18 cellular contexts compared by ENCODE assay signal in genomic region chr5:113237893-113238292, GRCh38.
DNase-seq lines count a peak whose midpoint lies in the region; ATAC-seq, FAIRE-seq and TF ChIP-seq lines count a peak whose summit lies in the region.
"Had no signal": no experiment of that assay in that cellular context is flagged by ENCODE, and none has a peak within 500 bp of the region (broad histone marks: within the 10 kb centered on the region; RNA-seq: fewer than 3 reads in every experiment).

No MANE protein-coding gene starts in this region.

- H3K36me3 ChIP-seq in HEK293 (ENCODE audit: control insufficient read depth in 2 of 2, insufficient read depth in 1 of 2, low read length in 2 of 2) (no peaks in the 10 kb centered on the region), astrocyte (ENCODE audit: insufficient read depth, low read length) (no peaks in the 10 kb centered on the region), parathyroid adenoma (ENCODE audit: control insufficient read depth, insufficient read depth, low read length) (no peaks in the 10 kb centered on the region)

- H3K27ac ChIP-seq in HEK293 (ENCODE audit: extremely low read depth, low read depth, low read length) (no peak overlapping the region), astrocyte (ENCODE audit: low read depth, low read length) (no peak overlapping the region), parathyroid adenoma (peak overlapping the region; percentile 24)

- peaks cover 13% of the 10 kb centered on the region for H4K20me1 ChIP-seq in astrocyte (ENCODE audit: insufficient read depth, low read length)

- H3K27me3 ChIP-seq in astrocyte (ENCODE audit: insufficient read depth, low read length) (no peaks in the 10 kb centered on the region), parathyroid adenoma (ENCODE audit: control insufficient read depth, insufficient read depth, low read length) (no peaks in the 10 kb centered on the region)

- H3K9me3 ChIP-seq in HEK293 (ENCODE audit: control insufficient read depth, insufficient read depth, low read depth, low read length) (no peaks in the 10 kb centered on the region), astrocyte (ENCODE audit: insufficient read depth, low read depth, low read length) (no peaks in the 10 kb centered on the region), parathyroid adenoma (ENCODE audit: control insufficient read depth, low read length) (no peaks in the 10 kb centered on the region)

- H3K9me3 Mint-ChIP-seq in astrocyte (ENCODE audit: unreplicated experiment), result peaks cover 3% of the 10 kb centered on the region
- no peaks in the 10 kb centered on the region for H3K9me3 Mint-ChIP-seq in natural killer cell treated with Interleukin-12 subunit alpha and Interleukin-12 subunit beta and Interleukin-15 and Interleukin-18, amount 100 ng/mL, for 72 hours
- H3K9me3 Mint-ChIP-seq: T-helper 1 cell treated with Interleukin-12 subunit alpha and Interleukin-12 subunit beta and Interleukin-4 antibody, amounts not matched to agents 30 μg/mL and 1 μg/mL, for 36 hours had no signal

- peak; percentile 83 for DNase-seq in SK-N-DZ (ENCODE audit: low spot score)
- no peak for DNase-seq in astrocyte (ENCODE audit: low read depth)
- DNase-seq in NCI-H2171 (lab: John Stamatoyannopoulos, UW), result no peak
- DNase-seq in natural killer cell treated with Interleukin-12 subunit alpha and Interleukin-12 subunit beta and Interleukin-15 and Interleukin-18, amount 100 ng/mL, for 72 hours (ENCODE audit: low spot score), result no peak
- DNase-seq: AML-193, GF-D8, KG1, NCI-H1105 treated with DMSO at 0.1 percent for 48 hours, NCI-H1694 treated with DMSO at 0.1 percent for 48 hours, NCI-H446, NCI-H526 treated with DMSO at 0.1 percent for 48 hours, OCI-M1, SHP77 had no signal

- CTCF ChIA-PET in HEK293 (lab: Yijun Ruan, JAX), result no interaction called here

- H3K36me3 Mint-ChIP-seq in astrocyte (ENCODE audit: low read depth, unreplicated experiment), result peaks cover 3% of the 10 kb centered on the region
- H3K36me3 Mint-ChIP-seq in natural killer cell treated with Interleukin-12 subunit alpha and Interleukin-12 subunit beta and Interleukin-15 and Interleukin-18, amount 100 ng/mL, for 72 hours, result no peaks in the 10 kb centered on the region

- H3K9ac ChIP-seq in astrocyte (ENCODE audit: low read length) (no peak overlapping the region), parathyroid adenoma (no peak overlapping the region)

- peak; percentile 23 for FAIRE-seq in astrocyte (lab: Jason Lieb, UNC)
- FAIRE-seq: H1 had no signal

- POLR2A ChIA-PET in HEK293 (lab: Yijun Ruan, JAX), result no interaction called here

- H3K27ac Mint-ChIP-seq in astrocyte (ENCODE audit: unreplicated experiment), result no peak overlapping the region
- H3K27ac Mint-ChIP-seq in natural killer cell treated with Interleukin-12 subunit alpha and Interleukin-12 subunit beta and Interleukin-15 and Interleukin-18, amount 100 ng/mL, for 72 hours, result no peak overlapping the region
- H3K27ac Mint-ChIP-seq: T-helper 1 cell treated with Interleukin-12 subunit alpha and Interleukin-12 subunit beta and Interleukin-4 antibody, amounts not matched to agents 30 μg/mL and 1 μg/mL, for 36 hours had no signal

- H3K4me3 ChIP-seq in HEK293 (ENCODE audit: low read depth, low read length), result no peak overlapping the region
- H3K4me3 ChIP-seq in astrocyte (ENCODE audit: insufficient read depth, low read depth, low read length), result no peak overlapping the region
- H3K4me3 ChIP-seq in parathyroid adenoma (ENCODE audit: low read depth, low read length), result peak overlapping the region; percentile 34

- H3K4me1 Mint-ChIP-seq in astrocyte (ENCODE audit: low read depth, unreplicated experiment), result peaks cover 28% of the 10 kb centered on the region
- no peaks in the 10 kb centered on the region for H3K4me1 Mint-ChIP-seq in natural killer cell treated with Interleukin-12 subunit alpha and Interleukin-12 subunit beta and Interleukin-15 and Interleukin-18, amount 100 ng/mL, for 72 hours (ENCODE audit: low read depth in 2 of 2)

- TF ChIP-seq CTCF in HEK293 (tag by site-specific recombination; IDR thresholded peaks at IDR 0.05) (no peak), astrocyte (IDR thresholded peaks at IDR 0.05; ENCODE audit: insufficient read depth, low read depth, low read length) (no peak), parathyroid adenoma (IDR thresholded peaks at IDR 0.05) (no peak)

- no peak overlapping the region for H2AFZ ChIP-seq in astrocyte (ENCODE audit: low read depth, low read length)
- no peak overlapping the region for H2AFZ ChIP-seq in parathyroid adenoma

- H3K79me2 ChIP-seq in astrocyte (ENCODE audit: insufficient read depth, low read length), result peaks cover 10% of the 10 kb centered on the region
- peaks cover 80% of the 10 kb centered on the region for H3K79me2 ChIP-seq in parathyroid adenoma

- H3K4me1 ChIP-seq in HEK293 (ENCODE audit: control insufficient read depth, insufficient read depth, low read length) (peaks cover 46% of the 10 kb centered on the region), astrocyte (ENCODE audit: insufficient read depth, low read length) (peaks cover 2% of the 10 kb centered on the region), parathyroid adenoma (peaks cover 52% of the 10 kb centered on the region)

- ATAC-seq in GM18873 (IDR thresholded peaks at IDR 0.05; ENCODE audit: low FRiP score, unreplicated experiment), result no peak
- ATAC-seq in natural killer cell treated with Interleukin-12 subunit alpha and Interleukin-12 subunit beta and Interleukin-15 and Interleukin-18, amount 100 ng/mL, for 72 hours, result no peak

- H3K27me3 Mint-ChIP-seq in astrocyte (ENCODE audit: low read depth, unreplicated experiment), result no peaks in the 10 kb centered on the region
- peaks cover 19 to 28% of the 10 kb centered on the region in 2 donors for H3K27me3 Mint-ChIP-seq in natural killer cell treated with Interleukin-12 subunit alpha and Interleukin-12 subunit beta and Interleukin-15 and Interleukin-18, amount 100 ng/mL, for 72 hours

- H3K4me3 Mint-ChIP-seq in astrocyte (ENCODE audit: unreplicated experiment), result no peak overlapping the region
- H3K4me3 Mint-ChIP-seq in natural killer cell treated with Interleukin-12 subunit alpha and Interleukin-12 subunit beta and Interleukin-15 and Interleukin-18, amount 100 ng/mL, for 72 hours, result no peak overlapping the region
- H3K4me3 Mint-ChIP-seq: T-helper 1 cell treated with Interleukin-12 subunit alpha and Interleukin-12 subunit beta and Interleukin-4 antibody, amounts not matched to agents 30 μg/mL and 1 μg/mL, for 36 hours had no signal

- no peak overlapping the region for H3K4me2 ChIP-seq in astrocyte (ENCODE audit: low read length)
- peak overlapping the region; percentile 42 for H3K4me2 ChIP-seq in parathyroid adenoma (ENCODE audit: low read length)

TF ChIP-seq in HEK293, 187 proteins besides CTCF, POLR2A, EP300 and RAD21:
- TF ChIP-seq, protein P1, sequence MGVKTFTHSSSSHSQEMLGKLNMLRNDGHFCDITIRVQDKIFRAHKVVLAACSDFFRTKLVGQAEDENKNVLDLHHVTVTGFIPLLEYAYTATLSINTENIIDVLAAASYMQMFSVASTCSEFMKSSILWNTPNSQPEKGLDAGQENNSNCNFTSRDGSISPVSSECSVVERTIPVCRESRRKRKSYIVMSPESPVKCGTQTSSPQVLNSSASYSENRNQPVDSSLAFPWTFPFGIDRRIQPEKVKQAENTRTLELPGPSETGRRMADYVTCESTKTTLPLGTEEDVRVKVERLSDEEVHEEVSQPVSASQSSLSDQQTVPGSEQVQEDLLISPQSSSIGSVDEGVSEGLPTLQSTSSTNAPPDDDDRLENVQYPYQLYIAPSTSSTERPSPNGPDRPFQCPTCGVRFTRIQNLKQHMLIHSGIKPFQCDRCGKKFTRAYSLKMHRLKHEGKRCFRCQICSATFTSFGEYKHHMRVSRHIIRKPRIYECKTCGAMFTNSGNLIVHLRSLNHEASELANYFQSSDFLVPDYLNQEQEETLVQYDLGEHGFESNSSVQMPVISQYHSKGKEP (tag by site-specific recombination; IDR thresholded peaks at IDR 0.05), result peak; percentile 58; the same call in 1 of the 2 replicates
- no peak for TF ChIP-seq ZNF350 (tag by site-specific recombination; IDR thresholded peaks at IDR 0.05)
